8 cellular contexts compared by ENCODE assay signal in genomic region chr15:44726568-44727461, GRCh38. TPM values are rescaled to one million over a fixed set of nuclear protein-coding genes. Genes with fewer than 3 reads are reported as not detected.
DNase-seq lines count a peak whose midpoint lies in the region; ATAC-seq and TF ChIP-seq lines count a peak whose summit lies in the region.

No MANE protein-coding gene starts in this region.

- TF ChIP-seq CTCF in breast epithelium (IDR thresholded peaks at IDR 0.05) = no peak

- peak overlapping the region in 1 of 3 donors; percentile 24 for H3K4me3 ChIP-seq in breast epithelium

- no peak for TF ChIP-seq POLR2A in breast epithelium (IDR thresholded peaks at IDR 0.05)

- ATAC-seq in GM19455 (IDR thresholded peaks at IDR 0.05; ENCODE audit: unreplicated experiment) = peak; percentile 41
- peak; percentile 3 for ATAC-seq in left lobe of liver
- ATAC-seq in stimulated activated naive CD8-positive, alpha-beta T cell treated with anti-CD3 and anti-CD28 coated beads, Interleukin-15, Interleukin-2, amounts not matched to agents 100 U/mL and 50 U/mL, for 24 hours = peak; percentile 62

- intact Hi-C loops in breast epithelium (cut with DNase I; ENCODE audit: low total_unique reads) = loop anchor here (2.0 kb wide), 1 partner anchor 16 kb away; the partner anchor contains the start of genes B2M and PATL2

- peak overlapping the region; percentile 30 to 99 for H3K27ac ChIP-seq in breast epithelium

- DNase-seq in COLO829 (ENCODE audit: low spot score) = peak; percentile 63
- DNase-seq in HT-29 (ENCODE audit: low spot score) = peak; percentile 93
- DNase-seq in T1000 (lab: John Stamatoyannopoulos, UW) = peak; percentile 14
- peak in 1 of 2 donors; percentile 30 for DNase-seq in breast epithelium (ENCODE audit: low spot score in 2 of 2)
- no peak for DNase-seq in left lobe of liver (ENCODE audit: low spot score)
- peak; percentile 69 for DNase-seq in stimulated activated naive CD8-positive, alpha-beta T cell treated with anti-CD3 and anti-CD28 coated beads, Interleukin-15, Interleukin-2, amounts not matched to agents 100 U/mL and 50 U/mL, for 24 hours
- DNase-seq in NCI-H524 treated with DMSO at 0.1 percent for 48 hours (lab: John Stamatoyannopoulos, UW) = no peak

- H3K9me3 ChIP-seq in breast epithelium = no peaks in the 10 kb centered on the region

- no peaks in the 10 kb centered on the region for H3K36me3 ChIP-seq in breast epithelium

- no peaks in the 10 kb centered on the region for H3K27me3 ChIP-seq in breast epithelium

- no peaks in the 10 kb centered on the region for H3K4me1 ChIP-seq in breast epithelium

RNA-seq across cellular contexts. Expression of gene TRIM69, which starts 9.5 kb away (rescaled TPM):
- total RNA-seq in HT-29 (2014; rRNA removed; shearing (Covaris generic)) = 7.4 and 9.6 TPM in 2 replicates
- total RNA-seq in breast epithelium = 10 to 100 TPM in 2 of 3 donors, 1 to 10 TPM in 1; 9.8 to 15.5 (median 13.5) TPM
- total RNA-seq in left lobe of liver = 5.2 TPM

RNA-seq across cellular contexts. Expression of gene B2M, which starts 15.5 kb away (rescaled TPM):
- total RNA-seq in HT-29 (2014; rRNA removed; shearing (Covaris generic)) = 494 and 506 TPM in 2 replicates
- total RNA-seq in breast epithelium = 1,000 to 10,000 TPM; 2,658 to 3,703 (median 3,086) TPM
- total RNA-seq in left lobe of liver = 809 TPM

RNA-seq across cellular contexts. Expression of gene PATL2, which starts 15.7 kb away (rescaled TPM):
- total RNA-seq in HT-29 (2014; rRNA removed; shearing (Covaris generic)) = 0.20 TPM in 1 of 2 replicates, not detected in the other
- total RNA-seq in breast epithelium = 1 to 10 TPM; 1.6 to 2.6 (median 2.2) TPM
- 0.58 TPM for total RNA-seq in left lobe of liver

Comparison
In these comparisons a context has a peak if more than half of its experiments do, and no peak if none do; other contexts are left out.
1. DNase-seq: peak in COLO829 (single experiment), HT-29 (single experiment), T1000 (single experiment) and stimulated activated naive CD8-positive, alpha-beta T cell treated with anti-CD3 and anti-CD28 coated beads, Interleukin-15, Interleukin-2, amounts not matched to agents 100 U/mL and 50 U/mL, for 24 hours (single experiment); none in left lobe of liver (single experiment) and NCI-H524 treated with DMSO at 0.1 percent for 48 hours (single experiment).
2. ATAC-seq: peak in every context shown above with its lines; median percentile 62 in stimulated activated naive CD8-positive, alpha-beta T cell treated with anti-CD3 and anti-CD28 coated beads, Interleukin-15, Interleukin-2, amounts not matched to agents 100 U/mL and 50 U/mL, for 24 hours; 41 in GM19455; 3 in left lobe of liver.